Comparison of ENCODE assay signal across 16 cellular contexts in the genomic region with DNA sequence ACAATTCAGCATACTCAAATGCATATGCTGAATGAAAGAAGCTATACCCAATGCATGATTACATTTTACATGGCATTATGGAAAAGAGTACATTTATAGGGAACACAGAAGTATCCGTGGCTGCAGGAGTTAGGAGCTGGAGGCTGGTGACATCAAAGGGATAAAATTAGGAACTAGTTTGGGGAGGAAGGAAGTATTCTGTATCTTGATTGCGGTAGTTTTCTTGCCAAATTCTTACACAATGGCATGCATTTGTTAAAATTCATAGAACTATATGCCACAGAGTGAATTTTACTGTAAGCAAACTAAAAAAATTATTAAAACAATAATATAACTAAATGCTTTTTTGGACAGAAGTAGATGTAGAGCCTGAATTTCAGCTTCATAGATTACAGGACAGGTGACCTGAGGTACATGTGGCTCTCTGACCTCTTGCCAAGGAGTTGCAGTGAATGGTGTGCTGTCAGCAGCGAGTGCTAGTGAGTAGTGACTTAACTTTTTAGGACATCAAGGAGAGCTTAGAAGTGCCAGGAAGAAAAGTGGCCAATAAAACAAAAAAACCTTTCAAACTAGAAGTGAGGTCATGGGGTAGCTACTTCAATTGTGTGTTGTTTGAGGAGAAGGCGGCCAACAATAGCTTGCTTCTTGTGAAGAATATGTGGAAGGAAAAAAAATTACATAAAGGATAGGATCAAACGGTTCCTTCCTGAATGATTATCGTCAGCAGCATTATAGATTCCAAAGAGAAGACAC.
"Had no signal": no experiment of that assay in that cellular context is flagged by ENCODE, and none has a peak within 500 bp of the region (broad histone marks: within the 10 kb centered on the region; RNA-seq: fewer than 3 reads in every experiment).

No MANE protein-coding gene starts in this region.

- H3K4me3 ChIP-seq: colonic mucosa, thoracic aorta had no signal

- ATAC-seq: activated T-cell treated with anti-CD3 and anti-CD28 coated beads, Interleukin-2, amount 50 U/mL, for 4 hours; esophagus mucosa; natural killer cell treated with Interleukin-12 subunit alpha and Interleukin-12 subunit beta and Interleukin-15 and Interleukin-18, amount 100 ng/mL, for 72 hours; stimulated activated effector memory CD8-positive, alpha-beta T cell treated with anti-CD3 and anti-CD28 coated beads, Interleukin-12 subunit alpha, Interleukin-12 subunit beta, amount 100 ng/mL, for 72 hours had no signal

- H3K36me3 ChIP-seq: colonic mucosa, thoracic aorta had no signal

- H3K27me3 ChIP-seq: colonic mucosa had no signal

- H3K27ac ChIP-seq: colonic mucosa, thoracic aorta had no signal

- DNase-seq: activated CD4-positive, alpha-beta memory T cell treated with anti-CD3 and anti-CD28 coated beads, Interleukin-2, amount 10 ng/mL, durations not matched to agents 7 days and 5 days; activated CD4-positive, alpha-beta T cell treated with anti-CD3 and anti-CD28 coated beads for 4 hours; activated effector memory CD4-positive, alpha-beta T cell treated with anti-CD3 and anti-CD28 coated beads, Interleukin-2, amount 50 U/mL, for 16 hours; activated T-cell treated with anti-CD3 and anti-CD28 coated beads, Interleukin-2, amount 50 U/mL, for 4 hours; amniotic stem cell; central memory CD4-positive, alpha-beta T cell; colonic mucosa; hypothalamus; kidney glomerular epithelial cell; mesenchymal stem cell; nucleus accumbens; T1000 had no signal

- H3K9me3 ChIP-seq: colonic mucosa, thoracic aorta had no signal
